11 cellular contexts compared by ENCODE assay signal in the genomic region with DNA sequence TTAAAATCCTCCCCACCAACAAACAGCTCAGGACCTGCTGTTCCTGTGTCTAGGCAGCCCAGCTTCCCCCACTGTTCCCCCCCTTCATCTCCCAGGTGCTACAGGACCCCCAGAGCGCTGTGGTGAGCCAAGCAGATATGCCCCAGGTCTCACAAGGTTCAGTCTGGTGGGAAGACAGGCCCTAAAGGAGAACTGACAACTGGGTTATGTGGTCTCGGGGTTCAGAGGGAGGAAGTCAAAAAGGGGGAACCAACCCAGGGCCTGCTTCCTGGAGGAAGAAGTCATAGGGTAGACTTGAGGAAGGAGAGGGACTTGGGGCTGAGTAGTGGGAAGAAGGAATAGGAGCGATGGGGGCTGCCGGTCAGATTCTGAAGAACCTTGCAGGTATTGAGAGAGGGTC. TPM values are rescaled to one million over a fixed set of nuclear protein-coding genes. Genes with fewer than 3 reads are reported as not detected.
A peak's percentile ranks its signal among the peaks of the same experiment; 100 is the strongest.
DNase-seq lines count a peak whose midpoint lies in the region; ATAC-seq, FAIRE-seq and TF ChIP-seq lines count a peak whose summit lies in the region.
"Had no signal": no experiment of that assay in that cellular context is flagged by ENCODE, and none has a peak within 500 bp of the region (broad histone marks: within the 10 kb centered on the region; RNA-seq: fewer than 3 reads in every experiment).

No MANE protein-coding gene starts in this region.

- TF ChIP-seq CTCF in HepG2 (CRISPR knock-in tag; IDR thresholded peaks at IDR 0.05), result no peak

- BruUV-seq in HepG2 (replicated peaks; lab: Mats Ljungman, UMichigan), result no TSS peak

- TF ChIP-seq EP300 in HepG2 (IDR thresholded peaks at IDR 0.05; ENCODE audit: low read depth in 2 of 2, low read length in 2 of 2) (no peak), HepG2 (CRISPR knock-in tag; IDR thresholded peaks at IDR 0.05; ENCODE audit: borderline replicate concordance) (no peak)

- no peak overlapping the region for H3K4me3 ChIP-seq in HepG2 (replicated peaks in 1 of 3; ENCODE audit: insufficient read depth in 1 of 3, low read depth in 2 of 3, low read length in 3 of 3)
- peak overlapping the region in 4 of 5 donors; percentile 60 to 89 (median 85) for H3K4me3 ChIP-seq in subcutaneous abdominal adipose tissue (ENCODE audit: low read depth in 1 of 5, low read length in 5 of 5)

- no peak overlapping the region for H3K4me2 ChIP-seq in HepG2 (ENCODE audit: low read depth, low read length)

- in situ Hi-C loops in HepG2 (cut with HindIII; ENCODE audit: extremely low pct_ligation_motif_present, low pct_unique_long_range_greater_than_20kb), result no loop called here

- ATAC-seq in HepG2, result no peak

- peaks cover 28% of the 10 kb centered on the region; the same call in 1 of the 2 replicates for H4K20me1 ChIP-seq in HepG2 (ENCODE audit: insufficient read depth, low read length)

- H3K79me2 ChIP-seq in HepG2 (ENCODE audit: insufficient read depth, low read length), result peaks cover 4% of the 10 kb centered on the region

- H3K9me3 ChIP-seq in KOPT-K1 (ENCODE audit: insufficient read depth, low read length, poor library complexity, severe bottlenecking) (no peaks in the 10 kb centered on the region), HepG2 (ENCODE audit: low read length) (no peaks in the 10 kb centered on the region), subcutaneous abdominal adipose tissue (ENCODE audit: control insufficient read depth in 5 of 5, low read length in 5 of 5) (no peaks in the 10 kb centered on the region)

- TF ChIP-seq RAD21 in HepG2 (CRISPR knock-in tag; IDR thresholded peaks at IDR 0.05), result no peak

- H3K27ac Mint-ChIP-seq in activated naive CD8-positive, alpha-beta T cell, result no peak overlapping the region

- H3K27ac ChIP-seq in KOPT-K1 (ENCODE audit: low read depth, low read length, poor library complexity, severe bottlenecking) (peak overlapping the region; percentile 5), HepG2 (ENCODE audit: extremely low read length, insufficient read depth, low read length) (no peak overlapping the region), subcutaneous abdominal adipose tissue (ENCODE audit: low read depth, low read length) (peak overlapping the region; percentile 93)

- H2AFZ ChIP-seq in HepG2 (ENCODE audit: low read length), result no peak overlapping the region

- no peaks in the 10 kb centered on the region for H3K9me3 Mint-ChIP-seq in activated naive CD8-positive, alpha-beta T cell (ENCODE audit: low read depth)

- POLR2A ChIA-PET in HepG2 (lab: Yijun Ruan, JAX), result interaction anchor here (1.1 to 1.4 kb wide), 2 partner anchors 15 to 31 kb away, joined by 3 read pairs; partner anchors contain the start of gene CTCF

- peaks cover 54% of the 10 kb centered on the region for H3K4me1 ChIP-seq in HepG2 (ENCODE audit: insufficient read depth, low read length)
- H3K4me1 ChIP-seq in subcutaneous abdominal adipose tissue (ENCODE audit: control insufficient read depth in 5 of 5, insufficient read depth in 5 of 5, low read length in 5 of 5), result peaks cover 3 to 62% (median 40%) of the 10 kb centered on the region in 5 donors

- H3K4me1 Mint-ChIP-seq in activated naive CD8-positive, alpha-beta T cell (ENCODE audit: low read depth), result peaks cover 21% of the 10 kb centered on the region

- intact Hi-C loops in HepG2 (cut with micrococcal nuclease; ENCODE audit: unreplicated experiment) (no loop called here), posterior vena cava (cut with DNase I) (no loop called here)

- H3K36me3 ChIP-seq in KOPT-K1 (ENCODE audit: insufficient read depth, low read length), result no peaks in the 10 kb centered on the region
- no peaks in the 10 kb centered on the region for H3K36me3 ChIP-seq in HepG2 (replicated peaks in 1 of 2; ENCODE audit: control insufficient read depth in 1 of 2, insufficient read depth in 2 of 2, low read length in 2 of 2)
- no peaks in the 10 kb centered on the region for H3K36me3 ChIP-seq in subcutaneous abdominal adipose tissue (ENCODE audit: control insufficient read depth in 5 of 5, insufficient read depth in 5 of 5, low read length in 5 of 5)

- H3K27me3 ChIP-seq in HepG2 (ENCODE audit: control insufficient read depth in 1 of 2, insufficient read depth in 2 of 2, low read length in 2 of 2) (peaks cover 0 to 6% of the 10 kb centered on the region in 2 experiments; a peak in 2 of 5 replicates), subcutaneous abdominal adipose tissue (ENCODE audit: control insufficient read depth in 5 of 5, insufficient read depth in 4 of 5, low read length in 5 of 5) (no peaks in the 10 kb centered on the region)

- H3K27me3 Mint-ChIP-seq in activated naive CD8-positive, alpha-beta T cell, result peaks cover 2% of the 10 kb centered on the region

- 99% methylated on average over 4 of the region's 4 CpGs for WGBS in HepG2 (ENCODE audit: low lambda C conversion rate)

- no peaks in the 10 kb centered on the region for H3K36me3 Mint-ChIP-seq in activated naive CD8-positive, alpha-beta T cell

- no peak for TF ChIP-seq POLR2A in HepG2 (IDR thresholded peaks at IDR 0.05; ENCODE audit: insufficient read depth in 1 of 2, low read depth in 2 of 2, low read length in 2 of 2)

- H3K9ac ChIP-seq in HepG2 (ENCODE audit: insufficient read depth, low read depth, low read length) (no peak overlapping the region; the same call in 1 of the 2 replicates), subcutaneous abdominal adipose tissue (ENCODE audit: low read length in 5 of 5) (peak overlapping the region in 4 of 5 donors; percentile 6 to 97 (median 54))

- peak overlapping the region; percentile 57 for H3K4me3 Mint-ChIP-seq in activated naive CD8-positive, alpha-beta T cell

- DNase-seq in HepG2 (ENCODE audit: low spot score) (no peak), HuH-7 (ENCODE audit: low spot score) (no peak), posterior vena cava (ENCODE audit: low spot score) (no peak), NCI-H1694 (lab: John Stamatoyannopoulos, UW) (no peak), ureter (ENCODE audit: low spot score) (no peak)
- DNase-seq: activated CD4-positive, alpha-beta T cell treated with anti-CD3 and anti-CD28 coated beads, Interleukin-2, amount 50 U/mL, for 48 hours; NCI-H2227 treated with DMSO at 0.1 percent for 48 hours had no signal

- FAIRE-seq in HepG2 (lab: Jason Lieb, UNC), result no peak

- CTCF ChIA-PET in HepG2 (lab: Yijun Ruan, JAX; ENCODE audit: low intra/inter-chr PET ratio, low total read pairs), result no interaction called here

RNA-seq across cellular contexts. Expression of gene RIPOR1, which starts 2.6 kb away (rescaled TPM):
- total RNA-seq in HepG2 (2016; rRNA removed; fragmentation: Illumina TruSeq; extraction: Trizol) (4.6 and 11.2 TPM in 2 replicates), posterior vena cava (100 to 1,000 TPM in 1 of 2 donors, 10 to 100 TPM in 1; 92.5 to 123 TPM), ureter (57.6 TPM)
- total RNA-seq in HepG2 (2016; cell fraction: cytosol; rRNA removed; fragmentation: Illumina TruSeq; extraction: Trizol; ENCODE audit: low read depth), result 3.4 and 4.7 TPM in 2 replicates
- total RNA-seq in HepG2 (2016; cell fraction: insoluble cytoplasmic fraction; rRNA removed; fragmentation: Illumina TruSeq; extraction: Trizol), result 3.9 and 9.6 TPM in 2 replicates
- total RNA-seq in HepG2 (2016; cell fraction: membrane; rRNA removed; fragmentation: Illumina TruSeq; extraction: Trizol), result 8.9 and 11.8 TPM in 2 replicates
- 12.3 and 18.6 TPM in 2 replicates for total RNA-seq in HepG2 (2016; cell fraction: nucleus; rRNA removed; fragmentation: Illumina TruSeq; extraction: Trizol)
- 5.7 and 8.1 TPM in 2 replicates for polyA plus RNA-seq in HepG2 (2011; rRNA removed)
- 2.4 and 3.4 TPM in 2 replicates for polyA plus RNA-seq in HepG2 (2011; cell fraction: cytosol; rRNA removed)
- 40.0 and 43.3 TPM in 2 replicates for polyA plus RNA-seq in HepG2 (2011; cell fraction: nucleus; rRNA removed)
- polyA plus RNA-seq in HepG2 (2012), result 16.0 and 16.5 TPM in 2 replicates
- polyA plus RNA-seq in HepG2 (2016; cell fraction: cytosol; fragmentation: Illumina TruSeq; extraction: Trizol; ENCODE audit: low read depth), result 1.9 and 2.2 TPM in 2 replicates
- polyA plus RNA-seq in HepG2 (2016; cell fraction: insoluble cytoplasmic fraction; fragmentation: Illumina TruSeq; extraction: Trizol; ENCODE audit: low read depth), result 7.7 and 13.5 TPM in 2 replicates
- polyA plus RNA-seq in HepG2 (2016; cell fraction: membrane; fragmentation: Illumina TruSeq; extraction: Trizol; ENCODE audit: low read depth), result 5.9 and 6.9 TPM in 2 replicates
- 26.9 and 30.6 TPM in 2 replicates for polyA plus RNA-seq in HepG2 (2016; cell fraction: nucleus; fragmentation: Illumina TruSeq; extraction: Trizol; ENCODE audit: insufficient read depth, low read depth)
- 7.9 and 21.6 TPM in 2 replicates for polyA minus RNA-seq in HepG2 (2011; rRNA and poly(A)+ RNA removed; ENCODE audit: low replicate concordance)
- 6.8 and 12.0 TPM in 2 replicates for polyA minus RNA-seq in HepG2 (2011; cell fraction: cytosol; rRNA and poly(A)+ RNA removed)
- polyA minus RNA-seq in HepG2 (2011; cell fraction: nucleus; rRNA and poly(A)+ RNA removed), result 11.6 and 18.2 TPM in 2 replicates

RNA-seq across cellular contexts. Expression of gene CTCF, which starts 31.1 kb away (rescaled TPM):
- total RNA-seq in HepG2 (2016; rRNA removed; fragmentation: Illumina TruSeq; extraction: Trizol) (37.5 and 59.3 TPM in 2 replicates), posterior vena cava (10 to 100 TPM; 27.6 to 27.8 TPM), ureter (54.6 TPM)
- total RNA-seq in HepG2 (2016; cell fraction: cytosol; rRNA removed; fragmentation: Illumina TruSeq; extraction: Trizol; ENCODE audit: low read depth), result 34.6 and 44.2 TPM in 2 replicates
- total RNA-seq in HepG2 (2016; cell fraction: insoluble cytoplasmic fraction; rRNA removed; fragmentation: Illumina TruSeq; extraction: Trizol), result 39.6 and 55.1 TPM in 2 replicates
- 33.3 and 34.7 TPM in 2 replicates for total RNA-seq in HepG2 (2016; cell fraction: membrane; rRNA removed; fragmentation: Illumina TruSeq; extraction: Trizol)
- 29.9 and 36.5 TPM in 2 replicates for total RNA-seq in HepG2 (2016; cell fraction: nucleus; rRNA removed; fragmentation: Illumina TruSeq; extraction: Trizol)
- 19.5 and 20.8 TPM in 2 replicates for polyA plus RNA-seq in HepG2 (2011; rRNA removed)
- polyA plus RNA-seq in HepG2 (2011; cell fraction: cytosol; rRNA removed), result 13.7 and 18.2 TPM in 2 replicates
- 11.7 and 14.3 TPM in 2 replicates for polyA plus RNA-seq in HepG2 (2011; cell fraction: nucleus; rRNA removed)
- polyA plus RNA-seq in HepG2 (2012), result 30.2 and 31.1 TPM in 2 replicates
- 4.1 and 4.9 TPM in 2 replicates for polyA plus RNA-seq in HepG2 (2016; cell fraction: cytosol; fragmentation: Illumina TruSeq; extraction: Trizol; ENCODE audit: low read depth)
- polyA plus RNA-seq in HepG2 (2016; cell fraction: insoluble cytoplasmic fraction; fragmentation: Illumina TruSeq; extraction: Trizol; ENCODE audit: low read depth), result 70.3 and 81.8 TPM in 2 replicates
- polyA plus RNA-seq in HepG2 (2016; cell fraction: membrane; fragmentation: Illumina TruSeq; extraction: Trizol; ENCODE audit: low read depth), result 17.1 and 17.9 TPM in 2 replicates
- 63.9 and 64.9 TPM in 2 replicates for polyA plus RNA-seq in HepG2 (2016; cell fraction: nucleus; fragmentation: Illumina TruSeq; extraction: Trizol; ENCODE audit: insufficient read depth, low read depth)
- polyA minus RNA-seq in HepG2 (2011; rRNA and poly(A)+ RNA removed; ENCODE audit: low replicate concordance), result 21.8 and 43.8 TPM in 2 replicates
- 20.8 and 21.5 TPM in 2 replicates for polyA minus RNA-seq in HepG2 (2011; cell fraction: cytosol; rRNA and poly(A)+ RNA removed)
- 17.9 and 26.4 TPM in 2 replicates for polyA minus RNA-seq in HepG2 (2011; cell fraction: nucleus; rRNA and poly(A)+ RNA removed)

RNA-seq across cellular contexts. Expression of gene AGRP, which starts 47.9 kb away (rescaled TPM):
- total RNA-seq in HepG2 (2016; rRNA removed; fragmentation: Illumina TruSeq; extraction: Trizol) (not detected in 2 replicates), posterior vena cava (not detected), ureter (not detected)
- not detected in 2 replicates for total RNA-seq in HepG2 (2016; cell fraction: cytosol; rRNA removed; fragmentation: Illumina TruSeq; extraction: Trizol; ENCODE audit: low read depth)
- not detected in 2 replicates for total RNA-seq in HepG2 (2016; cell fraction: insoluble cytoplasmic fraction; rRNA removed; fragmentation: Illumina TruSeq; extraction: Trizol)
- 0.28 TPM in 1 of 2 replicates, not detected in the other for total RNA-seq in HepG2 (2016; cell fraction: membrane; rRNA removed; fragmentation: Illumina TruSeq; extraction: Trizol)
- not detected in 2 replicates for total RNA-seq in HepG2 (2016; cell fraction: nucleus; rRNA removed; fragmentation: Illumina TruSeq; extraction: Trizol)
- not detected in 2 replicates for polyA plus RNA-seq in HepG2 (2011; rRNA removed)
- polyA plus RNA-seq in HepG2 (2011; cell fraction: cytosol; rRNA removed), result 0.34 TPM in 1 of 2 replicates, not detected in the other
- not detected in 2 replicates for polyA plus RNA-seq in HepG2 (2011; cell fraction: nucleus; rRNA removed)
- 0.75 TPM in 1 of 2 replicates, not detected in the other for polyA plus RNA-seq in HepG2 (2012)
- polyA plus RNA-seq in HepG2 (2016; cell fraction: cytosol; fragmentation: Illumina TruSeq; extraction: Trizol; ENCODE audit: low read depth), result not detected in 2 replicates
- polyA plus RNA-seq in HepG2 (2016; cell fraction: insoluble cytoplasmic fraction; fragmentation: Illumina TruSeq; extraction: Trizol; ENCODE audit: low read depth), result not detected in 2 replicates
- not detected in 2 replicates for polyA plus RNA-seq in HepG2 (2016; cell fraction: membrane; fragmentation: Illumina TruSeq; extraction: Trizol; ENCODE audit: low read depth)
- not detected in 2 replicates for polyA plus RNA-seq in HepG2 (2016; cell fraction: nucleus; fragmentation: Illumina TruSeq; extraction: Trizol; ENCODE audit: insufficient read depth, low read depth)
- polyA minus RNA-seq in HepG2 (2011; rRNA and poly(A)+ RNA removed; ENCODE audit: low replicate concordance), result not detected in 2 replicates
- polyA minus RNA-seq in HepG2 (2011; cell fraction: cytosol; rRNA and poly(A)+ RNA removed), result not detected in 2 replicates
- polyA minus RNA-seq in HepG2 (2011; cell fraction: nucleus; rRNA and poly(A)+ RNA removed), result not detected in 2 replicates
- total RNA-seq: pulmonary artery endothelial cell had no signal

RNA-seq across cellular contexts. Expression of gene ATP6V0D1, which starts 50.3 kb away (rescaled TPM):
- 49.5 and 51.1 TPM in 2 replicates for total RNA-seq in HepG2 (2016; rRNA removed; fragmentation: Illumina TruSeq; extraction: Trizol)
- total RNA-seq in HepG2 (2016; cell fraction: cytosol; rRNA removed; fragmentation: Illumina TruSeq; extraction: Trizol; ENCODE audit: low read depth), result 13.5 and 16.0 TPM in 2 replicates
- 45.3 and 52.4 TPM in 2 replicates for total RNA-seq in HepG2 (2016; cell fraction: insoluble cytoplasmic fraction; rRNA removed; fragmentation: Illumina TruSeq; extraction: Trizol)
- 23.6 and 25.5 TPM in 2 replicates for total RNA-seq in HepG2 (2016; cell fraction: membrane; rRNA removed; fragmentation: Illumina TruSeq; extraction: Trizol)
- 26.3 and 30.4 TPM in 2 replicates for total RNA-seq in HepG2 (2016; cell fraction: nucleus; rRNA removed; fragmentation: Illumina TruSeq; extraction: Trizol)
- 54.2 and 61.3 TPM in 2 replicates for polyA plus RNA-seq in HepG2 (2011; rRNA removed)
- polyA plus RNA-seq in HepG2 (2011; cell fraction: cytosol; rRNA removed), result 55.2 and 57.9 TPM in 2 replicates
- 32.7 and 35.9 TPM in 2 replicates for polyA plus RNA-seq in HepG2 (2011; cell fraction: nucleus; rRNA removed)
- 29.3 and 41.3 TPM in 2 replicates for polyA plus RNA-seq in HepG2 (2012)
- polyA plus RNA-seq in HepG2 (2016; cell fraction: cytosol; fragmentation: Illumina TruSeq; extraction: Trizol; ENCODE audit: low read depth), result 16.4 and 17.3 TPM in 2 replicates
- polyA plus RNA-seq in HepG2 (2016; cell fraction: insoluble cytoplasmic fraction; fragmentation: Illumina TruSeq; extraction: Trizol; ENCODE audit: low read depth), result 55.4 and 63.8 TPM in 2 replicates
- polyA plus RNA-seq in HepG2 (2016; cell fraction: membrane; fragmentation: Illumina TruSeq; extraction: Trizol; ENCODE audit: low read depth), result 21.4 and 22.6 TPM in 2 replicates
- 45.0 and 53.3 TPM in 2 replicates for polyA plus RNA-seq in HepG2 (2016; cell fraction: nucleus; fragmentation: Illumina TruSeq; extraction: Trizol; ENCODE audit: insufficient read depth, low read depth)
- 104 and 246 TPM in 2 replicates for polyA minus RNA-seq in HepG2 (2011; rRNA and poly(A)+ RNA removed; ENCODE audit: low replicate concordance)
- 37.9 and 45.0 TPM in 2 replicates for polyA minus RNA-seq in HepG2 (2011; cell fraction: cytosol; rRNA and poly(A)+ RNA removed)
- 14.7 and 19.8 TPM in 2 replicates for polyA minus RNA-seq in HepG2 (2011; cell fraction: nucleus; rRNA and poly(A)+ RNA removed)
- total RNA-seq in posterior vena cava, result 10 to 100 TPM; 56.7 to 73.4 TPM
- total RNA-seq in ureter, result 89.2 TPM

Comparison
In these comparisons a context has a peak if more than half of its experiments do, and no peak if none do; other contexts are left out.
1. H3K4me3 ChIP-seq: peak in subcutaneous abdominal adipose tissue (4 of 5); none in HepG2 (0 of 3).